ENCODE assay signal across 11 cellular contexts in genomic region chr1:235270625-235271024, GRCh38. TPM values are rescaled to one million over a fixed set of nuclear protein-coding genes. Genes with fewer than 3 reads are reported as not detected.
DNase-seq lines count a peak whose midpoint lies in the region; ATAC-seq and TF ChIP-seq lines count a peak whose summit lies in the region.
"Had no signal": no experiment of that assay in that cellular context is flagged by ENCODE, and none has a peak within 500 bp of the region (broad histone marks: within the 10 kb centered on the region; RNA-seq: fewer than 3 reads in every experiment).

No MANE protein-coding gene starts in this region.

- DNase-seq in cardiac muscle cell (ENCODE audit: low read depth in 1 of 2, low spot score in 1 of 2) (peak in 1 of 2 donors; percentile 16), Right ventricle myocardium superior (no peak), SK-N-SH (no peak), foreskin fibroblast (peak; percentile 6 to 41), BE2C (no peak), ascending aorta (ENCODE audit: low spot score in 2 of 2) (no peak)
- DNase-seq: cortex of kidney; NCI-H1417 treated with DMSO at 0.1 percent for 48 hours; stimulated activated CD4-positive, alpha-beta T cell treated with anti-CD3 and anti-CD28 coated beads, Interleukin-15, amount 100 ng/mL, for 24 hours had no signal

- peaks cover 9% of the 10 kb centered on the region for H3F3A ChIP-seq in SK-N-SH (replicated peaks; ENCODE audit: insufficient read depth)

- CTCF ChIA-PET in SK-N-SH (lab: Yijun Ruan, JAX), result interaction anchor here (0.8 kb wide), 1 partner anchor 20 kb away, joined by 3 read pairs; no protein-coding TSS in a partner anchor

- no peak for TF ChIP-seq EP300 in SK-N-SH (IDR thresholded peaks at IDR 0.05; ENCODE audit: borderline replicate concordance in 1 of 2, low read depth in 1 of 2, low read length in 1 of 2)

- H3K36me3 ChIP-seq in cardiac muscle cell (no peaks in the 10 kb centered on the region), SK-N-SH (replicated peaks in 1 of 2; ENCODE audit: control insufficient read depth in 1 of 2, insufficient read depth in 2 of 2, low read length in 1 of 2) (no peaks in the 10 kb centered on the region), BE2C (no peaks in the 10 kb centered on the region), ascending aorta (no peaks in the 10 kb centered on the region)

- no peak overlapping the region for H3K9ac ChIP-seq in SK-N-SH

- H3K4me2 ChIP-seq in SK-N-SH, result peak overlapping the region; percentile 52

- no peaks in the 10 kb centered on the region for H3K9me2 ChIP-seq in SK-N-SH

- ATAC-seq in Right ventricle myocardium superior (ENCODE audit: poor library complexity) (no peak), HG02852 (IDR thresholded peaks at IDR 0.05; ENCODE audit: unreplicated experiment) (no peak), GM18907 (IDR thresholded peaks at IDR 0.05; ENCODE audit: unreplicated experiment) (no peak)

- peaks cover 88% of the 10 kb centered on the region for H4K20me1 ChIP-seq in SK-N-SH (ENCODE audit: insufficient read depth)

- H3K9me3 ChIP-seq in cardiac muscle cell (ENCODE audit: low read depth) (no peaks in the 10 kb centered on the region), SK-N-SH (no peaks in the 10 kb centered on the region), BE2C (no peaks in the 10 kb centered on the region), ascending aorta (no peaks in the 10 kb centered on the region)

- intact Hi-C loops in Right ventricle myocardium superior (cut with DNase I) (no loop called here), ascending aorta (cut with DNase I) (no loop called here)

- POLR2A ChIA-PET in SK-N-SH (lab: Yijun Ruan, JAX), result no interaction called here

- TF ChIP-seq CTCF in cardiac muscle cell (IDR thresholded peaks at IDR 0.05; ENCODE audit: low read depth, low read length), result peak; percentile 8
- peak; percentile 17; the same call in 1 of the 2 replicates for TF ChIP-seq CTCF in SK-N-SH (IDR thresholded peaks at IDR 0.05)
- no peak for TF ChIP-seq CTCF in foreskin fibroblast (IDR thresholded peaks at IDR 0.05; ENCODE audit: low read depth, low read length)
- no peak for TF ChIP-seq CTCF in BE2C (IDR thresholded peaks at IDR 0.05; ENCODE audit: low read depth, low read length)
- TF ChIP-seq CTCF in ascending aorta (IDR thresholded peaks at IDR 0.05), result no peak

- no peak overlapping the region for H3K4me3 ChIP-seq in cardiac muscle cell
- no peak overlapping the region; a peak in 1 of 4 replicates for H3K4me3 ChIP-seq in SK-N-SH (ENCODE audit: low read depth in 2 of 2, low read length in 1 of 2)
- peak overlapping the region in 1 of 2 donors; percentile 34 for H3K4me3 ChIP-seq in foreskin fibroblast (ENCODE audit: low read depth in 1 of 2, low read length in 2 of 2)
- no peak overlapping the region for H3K4me3 ChIP-seq in BE2C (ENCODE audit: low read depth, low read length)
- H3K4me3 ChIP-seq in ascending aorta, result no peak overlapping the region

- peaks cover 3% of the 10 kb centered on the region for H3K4me1 ChIP-seq in cardiac muscle cell (ENCODE audit: low read depth)
- H3K4me1 ChIP-seq in SK-N-SH (ENCODE audit: control insufficient read depth in 1 of 2, insufficient read depth in 2 of 2, low read depth in 1 of 2, low read length in 1 of 2), result peaks cover 0 to 8% of the 10 kb centered on the region in 2 experiments; a peak in 3 of 4 replicates
- peaks cover 9% of the 10 kb centered on the region for H3K4me1 ChIP-seq in BE2C
- H3K4me1 ChIP-seq in ascending aorta, result peaks cover 0 to 5% of the 10 kb centered on the region in 2 donors

- peaks cover 100% of the 10 kb centered on the region for H3K79me2 ChIP-seq in SK-N-SH (ENCODE audit: insufficient read depth)

- no peak for TF ChIP-seq RAD21 in SK-N-SH (IDR thresholded peaks at IDR 0.05; ENCODE audit: low read length)

- H3K27me3 ChIP-seq in cardiac muscle cell (no peaks in the 10 kb centered on the region), SK-N-SH (ENCODE audit: insufficient read depth) (no peaks in the 10 kb centered on the region), BE2C (no peaks in the 10 kb centered on the region), ascending aorta (no peaks in the 10 kb centered on the region)

- H3K27ac ChIP-seq in cardiac muscle cell (peak overlapping the region; percentile 16), SK-N-SH (ENCODE audit: low read depth in 2 of 2, low read length in 1 of 2) (peak overlapping the region; percentile 23 to 50; a peak in 3 of 4 replicates), ascending aorta (no peak overlapping the region)

- no peak overlapping the region for H2AFZ ChIP-seq in SK-N-SH (ENCODE audit: low read depth)

TF ChIP-seq in SK-N-SH, 30 proteins besides CTCF, POLR2A, EP300 and RAD21:
- TF ChIP-seq USF2 (IDR thresholded peaks at IDR 0.05; ENCODE audit: borderline replicate concordance, low read depth, low read length) (no peak), MXI1 (IDR thresholded peaks at IDR 0.05; ENCODE audit: low read depth, low read length) (no peak), IRF3 (IDR thresholded peaks at IDR 0.05; ENCODE audit: low read depth, low read length) (no peak), NFIC (IDR thresholded peaks at IDR 0.05; ENCODE audit: borderline replicate concordance) (no peak), EZH2phosphoT487 (IDR thresholded peaks at IDR 0.05; ENCODE audit: borderline replicate concordance, low read depth) (no peak), MEF2A (IDR thresholded peaks at IDR 0.05; ENCODE audit: borderline replicate concordance, low read depth) (no peak), SIN3A (IDR thresholded peaks at IDR 0.05; ENCODE audit: borderline replicate concordance, low read depth, low read length) (no peak), FOXJ3 (CRISPR knock-in tag; IDR thresholded peaks at IDR 0.05) (no peak), TEAD4 (IDR thresholded peaks at IDR 0.05; ENCODE audit: borderline replicate concordance, insufficient read depth) (no peak), CHD2 (IDR thresholded peaks at IDR 0.05; ENCODE audit: low read length, partially characterized antibody) (no peak)

RNA-seq across cellular contexts. Expression of gene ARID4B, which starts 57.4 kb away (rescaled TPM):
- total RNA-seq in cardiac muscle cell (37.9 and 74.6 TPM in 2 replicates), Right ventricle myocardium superior (14.8 TPM), ascending aorta (22.5 TPM)
- polyA plus RNA-seq in cardiac muscle cell (33.8 and 34.2 TPM in 2 replicates), SK-N-SH (2012; rRNA removed) (4.4 and 5.6 TPM in 2 replicates)
- 6.0 and 6.9 TPM in 2 replicates for polyA plus RNA-seq in SK-N-SH (2012; cell fraction: cytosol; rRNA removed)
- polyA plus RNA-seq in SK-N-SH (2012; cell fraction: nucleus; rRNA removed), result 9.3 and 14.3 TPM in 2 replicates
- 13.1 TPM for polyA plus RNA-seq in BE2C (2012; ENCODE audit: insufficient read depth, insufficient read length, low read depth)

RNA-seq across cellular contexts. Expression of gene GGPS1, which starts 57.7 kb away (rescaled TPM):
- 14.9 and 17.4 TPM in 2 replicates for total RNA-seq in cardiac muscle cell
- polyA plus RNA-seq in cardiac muscle cell, result 66.9 and 73.2 TPM in 2 replicates
- total RNA-seq in Right ventricle myocardium superior, result 31.4 TPM
- polyA plus RNA-seq in SK-N-SH (2012; rRNA removed), result 15.7 and 18.5 TPM in 2 replicates
- 25.2 and 28.2 TPM in 2 replicates for polyA plus RNA-seq in SK-N-SH (2012; cell fraction: cytosol; rRNA removed)
- polyA plus RNA-seq in SK-N-SH (2012; cell fraction: nucleus; rRNA removed), result 7.8 and 10.6 TPM in 2 replicates
- 39.0 TPM for polyA plus RNA-seq in BE2C (2012; ENCODE audit: insufficient read depth, insufficient read length, low read depth)
- total RNA-seq in ascending aorta, result 7.2 TPM

Comparison
In these comparisons a context has a peak if more than half of its experiments do, and no peak if none do; other contexts are left out.
1. DNase-seq: peak in foreskin fibroblast (2 of 2); none in Right ventricle myocardium superior (single experiment), SK-N-SH (single experiment), BE2C (single experiment) and ascending aorta (0 of 2).
2. H3K27ac ChIP-seq: peak in cardiac muscle cell (single experiment) and SK-N-SH (2 of 2); none in ascending aorta (0 of 2).
3. CTCF ChIP-seq: peak in cardiac muscle cell (single experiment) and SK-N-SH (single experiment); none in foreskin fibroblast (single experiment), BE2C (single experiment) and ascending aorta (0 of 3).